In genomic region chr9:111399772-111400563, GRCh38 we compare ENCODE assay signal across 9 cellular contexts.
DNase-seq lines count a peak whose midpoint lies in the region; ATAC-seq, FAIRE-seq and TF ChIP-seq lines count a peak whose summit lies in the region.
"Had no signal": no experiment of that assay in that cellular context is flagged by ENCODE, and none has a peak within 500 bp of the region (broad histone marks: within the 10 kb centered on the region; RNA-seq: fewer than 3 reads in every experiment).

No MANE protein-coding gene starts in this region.

- POLR2A ChIA-PET in PC-3 (lab: Charles Lee; ENCODE audit: unreplicated experiment) = no interaction called here

- FAIRE-seq in GM18507 (lab: Jason Lieb, UNC) = peak; percentile 60

- no peak overlapping the region for H3K27ac ChIP-seq in PC-3 (ENCODE audit: low read length)

- no peaks in the 10 kb centered on the region for H3K4me1 ChIP-seq in PC-3 (ENCODE audit: insufficient read depth, low read length)

- no peak overlapping the region for H3K4me3 ChIP-seq in PC-3 (ENCODE audit: low read length)
- H3K4me3 ChIP-seq in fibroblast of the aortic adventitia (ENCODE audit: low read depth, low read length) = no peak overlapping the region

- H3K9ac ChIP-seq in PC-3 (ENCODE audit: low read length) = no peak overlapping the region

- H3K9me3 ChIP-seq in PC-3 (ENCODE audit: low read length) = 0 out of 2 replicates have a peak, but pooled peaks cover 5% of the 10 kb centered on the region

- no peaks in the 10 kb centered on the region for H3F3A ChIP-seq in PC-3 (ENCODE audit: low read length, unreplicated experiment)

- BruUV-seq in PC-3 (replicated peaks; lab: Mats Ljungman, UMichigan) = no TSS peak

- no peaks in the 10 kb centered on the region for H4K20me1 ChIP-seq in PC-3 (ENCODE audit: low read length)

- H2AFZ ChIP-seq in PC-3 (ENCODE audit: low read length) = no peak overlapping the region

- CTCF ChIA-PET in PC-3 (lab: Charles Lee) = interaction anchor here (0.7 kb wide), 2 partner anchors 29 to 143 kb away, joined by 3 to 6 read pairs; no protein-coding TSS in a partner anchor

- DNase-seq in ACHN (peak; percentile 47), GM18507 (ENCODE audit: extremely low spot score, insufficient read length, low read depth) (no peak), PC-3 (peak; percentile 69), fibroblast of the aortic adventitia (ENCODE audit: low read depth) (peak; percentile 37), NCI-H2227 treated with DMSO at 0.1 percent for 48 hours (lab: John Stamatoyannopoulos, UW) (no peak), posterior vena cava (ENCODE audit: low spot score) (no peak)
- no peak for DNase-seq in activated CD4-positive, CD25-positive, alpha-beta regulatory T cell treated with anti-CD3 and anti-CD28 coated beads, Interleukin-2, amount 50 U/mL, for 72 hours
- DNase-seq: activated T-cell treated with anti-CD3 and anti-CD28 coated beads, Interleukin-2, amount 50 U/mL, for 4 hours had no signal

- H3K4me2 ChIP-seq in PC-3 (ENCODE audit: low read length) = no peak overlapping the region

- H3K9me2 ChIP-seq in PC-3 (replicated peaks; ENCODE audit: low read length) = no peaks in the 10 kb centered on the region

- in situ Hi-C loops in ACHN (cut with HindIII; ENCODE audit: low pct_ligation_motif_present, low pct_unique_long_range_greater_than_20kb, low sequenced_read_pairs) = no loop called here

- H3K27me3 ChIP-seq in PC-3 (ENCODE audit: low read length) = no peaks in the 10 kb centered on the region

- intact Hi-C loops in PC-3 (cut with micrococcal nuclease) = loop anchor here (1.0 to 10.0 kb wide), 2 partner anchors 101 to 755 kb away; no protein-coding TSS in a partner anchor
- intact Hi-C loops in posterior vena cava (cut with DNase I) = no loop called here

- H3K79me2 ChIP-seq in PC-3 (ENCODE audit: low read length) = peaks cover 5% of the 10 kb centered on the region; the same call in 1 of the 2 replicates

- H3K36me3 ChIP-seq in PC-3 (ENCODE audit: low read depth, low read length) = peaks cover 78% of the 10 kb centered on the region

- ATAC-seq in PC-3 (peak; percentile 85), GM21717 (IDR thresholded peaks at IDR 0.05; ENCODE audit: unreplicated experiment) (no peak)
- ATAC-seq: activated T-cell treated with anti-CD3 and anti-CD28 coated beads, Interleukin-2, amount 50 U/mL, for 4 hours had no signal

- TF ChIP-seq CTCF in PC-3 (conservative IDR thresholded peaks at IDR 0.05; ENCODE audit: low read depth, low read length) (peak; percentile 80), fibroblast of the aortic adventitia (IDR thresholded peaks at IDR 0.05; ENCODE audit: insufficient read depth, low read length) (peak; percentile 47)

Comparison
In these comparisons a context has a peak if more than half of its experiments do, and no peak if none do; other contexts are left out.
1. DNase-seq: peak in ACHN (single experiment), PC-3 (single experiment) and fibroblast of the aortic adventitia (single experiment); none in GM18507 (single experiment), NCI-H2227 treated with DMSO at 0.1 percent for 48 hours (single experiment), activated CD4-positive, CD25-positive, alpha-beta regulatory T cell treated with anti-CD3 and anti-CD28 coated beads, Interleukin-2, amount 50 U/mL, for 72 hours (single experiment) and posterior vena cava (single experiment).